Comparison of ENCODE assay signal across 3 cellular contexts in genomic region chr13:111209613-111210012, GRCh38.
TF ChIP-seq lines count a peak whose summit lies in the region.

No MANE protein-coding gene starts in this region.

TF ChIP-seq in SK-N-SH, 30 proteins besides CTCF, POLR2A, EP300 and RAD21:
- no peak for TF ChIP-seq MXI1 (IDR thresholded peaks at IDR 0.05; ENCODE audit: low read depth, low read length)
- no peak for TF ChIP-seq TEAD4 (IDR thresholded peaks at IDR 0.05; ENCODE audit: borderline replicate concordance, insufficient read depth)

TF ChIP-seq in SK-N-SH treated with all-trans-retinoic acid at 6 μM for 48 hours, 23 proteins besides CTCF, POLR2A, EP300 and RAD21:
- TF ChIP-seq GLIS3 (CRISPR knock-in tag; IDR thresholded peaks at IDR 0.05) (no peak), CREB5 (CRISPR knock-in tag; IDR thresholded peaks at IDR 0.05; ENCODE audit: low read depth) (no peak), OSR1 (CRISPR knock-in tag; IDR thresholded peaks at IDR 0.05) (no peak), ZNF8 (CRISPR knock-in tag; IDR thresholded peaks at IDR 0.05) (no peak), RARB (CRISPR knock-in tag; IDR thresholded peaks at IDR 0.05) (no peak), ZNF565 (CRISPR knock-in tag; conservative IDR thresholded peaks at IDR 0.05; ENCODE audit: low read depth) (no peak), ZFP30 (CRISPR knock-in tag; IDR thresholded peaks at IDR 0.05) (no peak), BACH2 (CRISPR knock-in tag; IDR thresholded peaks at IDR 0.05; ENCODE audit: borderline replicate concordance) (no peak), CSRNP3 (CRISPR knock-in tag; IDR thresholded peaks at IDR 0.05) (no peak), TSHZ2 (CRISPR knock-in tag; IDR thresholded peaks at IDR 0.05) (no peak), ESRRG (CRISPR knock-in tag; IDR thresholded peaks at IDR 0.05) (no peak), ZNF70 (CRISPR knock-in tag; IDR thresholded peaks at IDR 0.05) (no peak), ISL1 (CRISPR knock-in tag; IDR thresholded peaks at IDR 0.05) (no peak), PPARA (CRISPR knock-in tag; IDR thresholded peaks at IDR 0.05; ENCODE audit: borderline replicate concordance) (no peak), PATZ1 (CRISPR knock-in tag; IDR thresholded peaks at IDR 0.05; ENCODE audit: borderline replicate concordance) (no peak), ZFP3 (CRISPR knock-in tag; IDR thresholded peaks at IDR 0.05) (no peak), TOX (CRISPR knock-in tag; IDR thresholded peaks at IDR 0.05; ENCODE audit: borderline replicate concordance) (no peak), POU6F1 (CRISPR knock-in tag; IDR thresholded peaks at IDR 0.05; ENCODE audit: borderline replicate concordance, low read depth) (no peak), SNAI2 (CRISPR knock-in tag; IDR thresholded peaks at IDR 0.05) (no peak), ZC3H10 (CRISPR knock-in tag; IDR thresholded peaks at IDR 0.05) (no peak)

TF ChIP-seq in H1, 55 proteins besides CTCF, POLR2A, EP300 and RAD21:
- TF ChIP-seq RBBP5 (IDR thresholded peaks at IDR 0.05; ENCODE audit: borderline replicate concordance, low read depth, low read length) (no peak), RXRA (IDR thresholded peaks at IDR 0.05; ENCODE audit: insufficient read depth, low read depth, low read length) (no peak), JUND (IDR thresholded peaks at IDR 0.05; ENCODE audit: low read length) (no peak), NANOG (IDR thresholded peaks at IDR 0.05; ENCODE audit: insufficient read depth, low read depth, low read length, poor library complexity, severe bottlenecking) (no peak), YY1 (IDR thresholded peaks at IDR 0.05; ENCODE audit: low read depth, low read length) (no peak), SP4 (IDR thresholded peaks at IDR 0.05; ENCODE audit: low read length) (no peak), SAP30 (IDR thresholded peaks at IDR 0.05; ENCODE audit: insufficient read depth, insufficient replicate concordance, low read length) (no peak), TAF7 (optimal IDR thresholded peaks at IDR 0.05; ENCODE audit: borderline replicate concordance, low read depth, low read length) (no peak)
